In the genomic region with DNA sequence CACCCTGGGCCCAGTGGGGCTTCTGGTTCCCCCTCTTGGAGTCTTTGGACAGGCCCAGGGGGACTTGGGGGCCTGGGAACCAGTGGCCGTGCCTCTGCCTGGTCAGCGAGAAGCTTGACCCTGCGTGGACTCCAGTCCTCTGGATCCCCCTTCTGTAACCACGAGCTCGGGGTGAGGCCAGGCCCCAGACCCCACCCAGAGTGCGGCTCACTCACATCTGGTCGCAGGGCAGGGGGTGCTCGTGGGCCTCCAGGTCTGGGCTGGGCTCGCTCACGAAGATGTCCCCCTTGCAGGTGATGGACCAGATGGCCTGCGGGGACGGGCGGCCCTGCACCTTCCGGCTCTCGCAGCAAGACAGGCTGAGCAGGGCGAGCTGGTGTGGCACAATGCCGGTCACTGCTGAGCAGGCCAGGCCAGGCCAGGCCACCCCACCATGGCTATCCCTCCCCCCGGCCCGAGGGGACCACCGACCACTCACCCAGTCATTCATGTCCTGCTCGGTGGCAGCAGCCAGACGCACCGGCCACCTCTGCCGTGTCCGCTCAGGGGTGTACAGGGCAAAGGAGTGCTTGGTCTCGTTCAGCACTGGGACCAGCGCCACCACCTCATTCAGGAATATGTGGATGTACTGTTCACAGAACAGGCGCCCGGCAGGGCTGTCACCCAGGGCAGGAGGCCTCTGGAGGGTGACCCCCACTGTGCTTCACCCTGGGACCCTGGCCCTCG, we compare ENCODE assay signal across 17 cellular contexts. TPM values are rescaled to one million over a fixed set of nuclear protein-coding genes. Genes with fewer than 3 reads are reported as not detected.
DNase-seq lines count a peak whose midpoint lies in the region; ATAC-seq and TF ChIP-seq lines count a peak whose summit lies in the region.
"Had no signal": no experiment of that assay in that cellular context is flagged by ENCODE, and none has a peak within 500 bp of the region (broad histone marks: within the 10 kb centered on the region; RNA-seq: fewer than 3 reads in every experiment).

No MANE protein-coding gene starts in this region.

- H3K36me3 ChIP-seq in endodermal cell (ENCODE audit: control insufficient read depth, insufficient read depth, low read length) (peaks cover 4% of the 10 kb centered on the region), aorta (ENCODE audit: control insufficient read depth in 1 of 2, insufficient read depth in 2 of 2, low read length in 1 of 2) (peaks cover 0 to under 1% of the 10 kb centered on the region in 2 donors)
- peaks cover 0 to 91% (median 20%) of the 10 kb centered on the region in 3 experiments for H3K36me3 ChIP-seq in naive thymus-derived CD4-positive, alpha-beta T cell (ENCODE audit: control insufficient read depth in 2 of 3, insufficient read depth in 3 of 3, low read length in 3 of 3)
- H3K36me3 ChIP-seq: BE2C had no signal

- H3K4me1 Mint-ChIP-seq in stimulated activated naive CD8-positive, alpha-beta T cell treated with anti-CD3 and anti-CD28 coated beads, Interleukin-15, amount 100 ng/mL, for 72 hours = peaks cover 5% of the 10 kb centered on the region
- no peaks in the 10 kb centered on the region for H3K4me1 Mint-ChIP-seq in endodermal cell
- H3K4me1 Mint-ChIP-seq in naive thymus-derived CD4-positive, alpha-beta T cell = peaks cover 0 to 7% (median 0%) of the 10 kb centered on the region in 7 donors
- H3K4me1 Mint-ChIP-seq: CD4-positive, alpha-beta memory T cell had no signal

- WGBS in endodermal cell (ENCODE audit: insufficient coverage in 1 of 2, insufficient read length in 1 of 2), 2 experiments = 93 to 95% methylated on average over 26 to 30 of the region's 30 CpGs
- WGBS in aorta, 2 donors = 94 to 95% methylated on average over 30 of the region's 30 CpGs

- POLR2A ChIA-PET in naive thymus-derived CD4-positive, alpha-beta T cell (lab: Charles Lee) = no interaction called here

- H3K4me3 ChIP-seq in endodermal cell (ENCODE audit: low read length) = no peak overlapping the region
- no peak overlapping the region for H3K4me3 ChIP-seq in naive thymus-derived CD4-positive, alpha-beta T cell (ENCODE audit: low read length)
- H3K4me3 ChIP-seq in aorta (ENCODE audit: low read length in 2 of 2) = no peak overlapping the region

- H3K27me3 ChIP-seq in endodermal cell (ENCODE audit: control insufficient read depth, insufficient read depth, low read length, poor library complexity, severe bottlenecking) = no peaks in the 10 kb centered on the region
- no peaks in the 10 kb centered on the region for H3K27me3 ChIP-seq in naive thymus-derived CD4-positive, alpha-beta T cell (ENCODE audit: control insufficient read depth in 2 of 2, insufficient read depth in 2 of 2, low read length in 2 of 2)
- no peaks in the 10 kb centered on the region for H3K27me3 ChIP-seq in aorta (ENCODE audit: control insufficient read depth in 1 of 2, insufficient read depth in 2 of 2, low read length in 1 of 2)
- H3K27me3 ChIP-seq: BE2C had no signal

- intact Hi-C loops in naive thymus-derived CD4-positive, alpha-beta T cell (cut with micrococcal nuclease) = no loop called here
- intact Hi-C loops in aorta (cut with DNase I) = no loop called here

- H3K27me3 Mint-ChIP-seq in stimulated activated naive CD8-positive, alpha-beta T cell treated with anti-CD3 and anti-CD28 coated beads, Interleukin-15, amount 100 ng/mL, for 72 hours = no peaks in the 10 kb centered on the region
- H3K27me3 Mint-ChIP-seq in endodermal cell (ENCODE audit: insufficient read depth) = no peaks in the 10 kb centered on the region
- no peaks in the 10 kb centered on the region for H3K27me3 Mint-ChIP-seq in naive thymus-derived CD4-positive, alpha-beta T cell
- H3K27me3 Mint-ChIP-seq: CD4-positive, alpha-beta memory T cell had no signal

- ATAC-seq in stimulated activated naive CD8-positive, alpha-beta T cell treated with anti-CD3 and anti-CD28 coated beads, Interleukin-15, amount 100 ng/mL, for 72 hours = peak; percentile 3
- no peak for ATAC-seq in stimulated activated naive CD8-positive, alpha-beta T cell treated with anti-CD3 and anti-CD28 coated beads, Interleukin-15, Interleukin-2, amounts not matched to agents 100 U/mL and 50 U/mL, for 24 hours
- ATAC-seq in naive thymus-derived CD4-positive, alpha-beta T cell = peak; percentile 8
- ATAC-seq in aorta (ENCODE audit: low FRiP score) (no peak), HG03039 (IDR thresholded peaks at IDR 0.05; ENCODE audit: unreplicated experiment) (no peak)

- no peak overlapping the region for H3K27ac ChIP-seq in endodermal cell (ENCODE audit: low read depth, low read length)
- H3K27ac ChIP-seq in naive thymus-derived CD4-positive, alpha-beta T cell (ENCODE audit: low read depth, low read length) = no peak overlapping the region
- H3K27ac ChIP-seq in aorta (ENCODE audit: low read depth in 1 of 2, low read length in 2 of 2) = no peak overlapping the region
- H3K27ac ChIP-seq: C4-2B, HL-60 had no signal

- no peaks in the 10 kb centered on the region for H3K9me3 Mint-ChIP-seq in stimulated activated naive CD8-positive, alpha-beta T cell treated with anti-CD3 and anti-CD28 coated beads, Interleukin-15, amount 100 ng/mL, for 72 hours
- no peaks in the 10 kb centered on the region for H3K9me3 Mint-ChIP-seq in endodermal cell
- H3K9me3 Mint-ChIP-seq in naive thymus-derived CD4-positive, alpha-beta T cell = no peaks in the 10 kb centered on the region
- H3K9me3 Mint-ChIP-seq: CD4-positive, alpha-beta memory T cell; HFFc6 had no signal

- no peak overlapping the region for H3K4me3 Mint-ChIP-seq in stimulated activated naive CD8-positive, alpha-beta T cell treated with anti-CD3 and anti-CD28 coated beads, Interleukin-15, amount 100 ng/mL, for 72 hours
- no peak overlapping the region for H3K4me3 Mint-ChIP-seq in endodermal cell
- H3K4me3 Mint-ChIP-seq in naive thymus-derived CD4-positive, alpha-beta T cell = no peak overlapping the region
- H3K4me3 Mint-ChIP-seq: CD4-positive, alpha-beta memory T cell; HFFc6 had no signal

- no peak overlapping the region for H3K9ac ChIP-seq in endodermal cell (ENCODE audit: extremely low read depth, low read length, poor library complexity, severe bottlenecking)

- H3K9me3 ChIP-seq in endodermal cell (ENCODE audit: control insufficient read depth, low read length) = no peaks in the 10 kb centered on the region
- no peaks in the 10 kb centered on the region for H3K9me3 ChIP-seq in naive thymus-derived CD4-positive, alpha-beta T cell (ENCODE audit: control insufficient read depth in 2 of 3, low read length in 3 of 3)
- no peaks in the 10 kb centered on the region for H3K9me3 ChIP-seq in aorta (ENCODE audit: control insufficient read depth, low read length)
- H3K9me3 ChIP-seq: BE2C had no signal

- DNase-seq in stimulated activated naive CD8-positive, alpha-beta T cell treated with anti-CD3 and anti-CD28 coated beads, Interleukin-15, amount 100 ng/mL, for 72 hours = no peak
- no peak for DNase-seq in stimulated activated naive CD8-positive, alpha-beta T cell treated with anti-CD3 and anti-CD28 coated beads, Interleukin-15, Interleukin-2, amounts not matched to agents 100 U/mL and 50 U/mL, for 24 hours
- peak; percentile 40 for DNase-seq in endodermal cell
- DNase-seq in naive thymus-derived CD4-positive, alpha-beta T cell = no peak
- DNase-seq in aorta = peak; percentile 42 to 76
- no peak for DNase-seq in retina
- no peak for DNase-seq in midbrain (lab: John Stamatoyannopoulos, UW)
- DNase-seq: BE2C; CD4-positive, alpha-beta memory T cell; DMS79; HCEC 1CT; HFFc6 had no signal

- peaks cover 15% of the 10 kb centered on the region for H3K36me3 Mint-ChIP-seq in endodermal cell (ENCODE audit: low read depth)
- peaks cover 0 to 25% (median 6%) of the 10 kb centered on the region in 5 donors for H3K36me3 Mint-ChIP-seq in naive thymus-derived CD4-positive, alpha-beta T cell

- H3K27ac Mint-ChIP-seq in stimulated activated naive CD8-positive, alpha-beta T cell treated with anti-CD3 and anti-CD28 coated beads, Interleukin-15, amount 100 ng/mL, for 72 hours = peak overlapping the region in 1 of 2 donors; percentile 67
- no peak overlapping the region for H3K27ac Mint-ChIP-seq in endodermal cell
- no peak overlapping the region for H3K27ac Mint-ChIP-seq in naive thymus-derived CD4-positive, alpha-beta T cell
- H3K27ac Mint-ChIP-seq: HFFc6 had no signal

- TF ChIP-seq CTCF in endodermal cell (conservative IDR thresholded peaks at IDR 0.05) = no peak

- no peaks in the 10 kb centered on the region for H3K4me1 ChIP-seq in endodermal cell (ENCODE audit: control insufficient read depth, insufficient read depth, low read length)
- no peaks in the 10 kb centered on the region for H3K4me1 ChIP-seq in naive thymus-derived CD4-positive, alpha-beta T cell (ENCODE audit: control insufficient read depth in 2 of 2, insufficient read depth in 2 of 2, low read length in 2 of 2)
- H3K4me1 ChIP-seq in aorta (ENCODE audit: control insufficient read depth in 1 of 2, insufficient read depth in 2 of 2, low read length in 2 of 2) = no peaks in the 10 kb centered on the region
- H3K4me1 ChIP-seq: BE2C had no signal

- CTCF ChIA-PET in naive thymus-derived CD4-positive, alpha-beta T cell (lab: Charles Lee) = no interaction called here

RNA-seq across cellular contexts. Expression of a gene that starts 19.7 kb away (rescaled TPM):
- total RNA-seq in endodermal cell (under 1 TPM; 0.86 to 0.95 TPM), aorta (not detected)
- not detected for polyA plus RNA-seq in endodermal cell (2013, experiment 1 of 2)
- not detected for polyA plus RNA-seq in endodermal cell (2013, experiment 2 of 2)
- under 1 TPM in 2 of 5 experiments, not detected in 3; 0.39 to 0.80 TPM for total RNA-seq in naive thymus-derived CD4-positive, alpha-beta T cell
- polyA plus RNA-seq in naive thymus-derived CD4-positive, alpha-beta T cell = not detected
- under 1 TPM in 1 of 2 donors, not detected in 1; 0.36 TPM for polyA plus RNA-seq in aorta
- total RNA-seq: CD4-positive, alpha-beta memory T cell; G401 had no signal
- polyA plus RNA-seq: AG04450; CD4-positive, alpha-beta memory T cell had no signal

RNA-seq across cellular contexts. Expression of a gene that starts 21.1 kb away (rescaled TPM):
- total RNA-seq in endodermal cell (10 to 100 TPM; 27.2 to 32.0 TPM), aorta (10 to 100 TPM; 33.8 to 48.0 TPM)
- polyA plus RNA-seq in endodermal cell (2013, experiment 1 of 2) = 18.7 TPM
- polyA plus RNA-seq in endodermal cell (2013, experiment 2 of 2) = 19.2 TPM
- total RNA-seq in naive thymus-derived CD4-positive, alpha-beta T cell = 100 to 1,000 TPM in 4 of 5 experiments, 10 to 100 TPM in 1; 82.4 to 203 (median 134) TPM
- 10 to 100 TPM; 21.0 to 32.3 TPM for polyA plus RNA-seq in naive thymus-derived CD4-positive, alpha-beta T cell
- 10 to 100 TPM; 16.0 to 24.7 TPM for polyA plus RNA-seq in aorta

RNA-seq across cellular contexts. Expression of a gene that starts 50.6 kb away (rescaled TPM):
- 100 to 1,000 TPM; 130 to 152 TPM for total RNA-seq in endodermal cell
- polyA plus RNA-seq in endodermal cell (2013, experiment 1 of 2) = 158 TPM
- polyA plus RNA-seq in endodermal cell (2013, experiment 2 of 2) = 139 TPM
- total RNA-seq in naive thymus-derived CD4-positive, alpha-beta T cell = 100 to 1,000 TPM in 1 of 5 experiments, 10 to 100 TPM in 4; 73.1 to 194 (median 86.5) TPM
- 10 to 100 TPM; 17.8 to 20.3 TPM for polyA plus RNA-seq in naive thymus-derived CD4-positive, alpha-beta T cell
- 100 to 1,000 TPM; 192 to 193 TPM for total RNA-seq in aorta
- 100 to 1,000 TPM; 155 to 295 TPM for polyA plus RNA-seq in aorta

Comparison
In these comparisons a context has a peak if more than half of its experiments do, and no peak if none do; other contexts are left out.
1. ATAC-seq: peak in stimulated activated naive CD8-positive, alpha-beta T cell treated with anti-CD3 and anti-CD28 coated beads, Interleukin-15, amount 100 ng/mL, for 72 hours (single experiment) and naive thymus-derived CD4-positive, alpha-beta T cell (single experiment); none in stimulated activated naive CD8-positive, alpha-beta T cell treated with anti-CD3 and anti-CD28 coated beads, Interleukin-15, Interleukin-2, amounts not matched to agents 100 U/mL and 50 U/mL, for 24 hours (single experiment), aorta (single experiment) and HG03039 (single experiment).
2. DNase-seq: peak in endodermal cell (single experiment) and aorta (2 of 2); none in stimulated activated naive CD8-positive, alpha-beta T cell treated with anti-CD3 and anti-CD28 coated beads, Interleukin-15, amount 100 ng/mL, for 72 hours (0 of 2), stimulated activated naive CD8-positive, alpha-beta T cell treated with anti-CD3 and anti-CD28 coated beads, Interleukin-15, Interleukin-2, amounts not matched to agents 100 U/mL and 50 U/mL, for 24 hours (single experiment), naive thymus-derived CD4-positive, alpha-beta T cell (0 of 9), retina (single experiment) and midbrain (single experiment).